In the genomic region with DNA sequence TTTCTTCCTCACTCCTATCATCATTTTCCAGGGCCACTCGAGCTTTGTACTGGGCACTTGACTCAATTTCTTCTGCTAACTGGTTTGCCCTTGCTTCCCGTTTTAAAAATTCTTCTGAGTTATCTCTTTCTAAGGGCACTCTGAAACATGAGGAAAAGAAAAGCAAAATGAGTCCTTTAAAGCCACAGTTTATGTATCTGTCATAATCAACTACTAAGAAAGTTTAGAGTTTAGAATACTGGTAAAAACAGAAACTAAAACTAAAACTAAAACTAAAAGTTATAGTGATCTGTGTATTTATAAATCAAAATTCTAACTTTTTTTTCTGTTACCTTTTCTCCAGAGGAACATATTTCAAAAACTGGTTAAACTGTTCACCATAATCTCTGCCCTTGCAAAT, we compare ENCODE assay signal across 14 cellular contexts.
DNase-seq lines count a peak whose midpoint lies in the region; ATAC-seq and FAIRE-seq lines count a peak whose summit lies in the region.
"Had no signal": no experiment of that assay in that cellular context is flagged by ENCODE, and none has a peak within 500 bp of the region (broad histone marks: within the 10 kb centered on the region; RNA-seq: fewer than 3 reads in every experiment).

No MANE protein-coding gene starts in this region.

- no peak overlapping the region for H3K4me3 Mint-ChIP-seq in activated CD8-positive, alpha-beta memory T cell treated with anti-CD3 and anti-CD28 coated beads, Interleukin-2, amount 10 ng/mL, durations not matched to agents 7 days and 5 days
- H3K4me3 Mint-ChIP-seq in T-helper 2 cell treated with Interferon-gamma antibody and Interleukin-4, amounts not matched to agents 5 μg/mL and 100 μg/mL, for 36 hours, result no peak overlapping the region
- H3K4me3 Mint-ChIP-seq: CD4-positive, alpha-beta memory T cell; GM23338 had no signal

- H3K9me3 Mint-ChIP-seq in activated CD8-positive, alpha-beta memory T cell treated with anti-CD3 and anti-CD28 coated beads, Interleukin-2, amount 10 ng/mL, durations not matched to agents 7 days and 5 days (ENCODE audit: low read depth), result no peaks in the 10 kb centered on the region
- H3K9me3 Mint-ChIP-seq in T-helper 2 cell treated with Interferon-gamma antibody and Interleukin-4, amounts not matched to agents 5 μg/mL and 100 μg/mL, for 36 hours, result no peaks in the 10 kb centered on the region
- H3K9me3 Mint-ChIP-seq: CD4-positive, alpha-beta memory T cell; GM23338 had no signal

- no peaks in the 10 kb centered on the region for H3K27me3 Mint-ChIP-seq in activated CD8-positive, alpha-beta memory T cell treated with anti-CD3 and anti-CD28 coated beads, Interleukin-2, amount 10 ng/mL, durations not matched to agents 7 days and 5 days
- H3K27me3 Mint-ChIP-seq in T-helper 2 cell treated with Interferon-gamma antibody and Interleukin-4, amounts not matched to agents 5 μg/mL and 100 μg/mL, for 36 hours (ENCODE audit: low read depth), result no peaks in the 10 kb centered on the region
- H3K27me3 Mint-ChIP-seq: CD4-positive, alpha-beta memory T cell had no signal

- DNase-seq in activated CD8-positive, alpha-beta memory T cell treated with anti-CD3 and anti-CD28 coated beads, Interleukin-2, amount 10 ng/mL, durations not matched to agents 7 days and 5 days, result no peak
- DNase-seq in activated CD8-positive, alpha-beta memory T cell treated with anti-CD3 and anti-CD28 coated beads, Interleukin-2, amount 50 U/mL, for 48 hours, result no peak
- DNase-seq in T-helper 2 cell treated with Interferon-gamma antibody and Interleukin-4, amounts not matched to agents 5 μg/mL and 100 μg/mL, for 36 hours (ENCODE audit: low spot score), result no peak
- no peak for DNase-seq in mucosa of gallbladder (ENCODE audit: low spot score)
- DNase-seq: BE2C; CD4-positive, alpha-beta memory T cell; DMS79; H7 had no signal

- CTCF ChIA-PET in activated CD8-positive, alpha-beta memory T cell treated with anti-CD3 and anti-CD28 coated beads, Interleukin-2, amount 10 ng/mL, durations not matched to agents 7 days and 5 days (lab: Charles Lee), result interaction anchor here (1.0 to 1.5 kb wide), 3 partner anchors 68 to 123 kb away, joined by 3 to 4 read pairs (median 4); no protein-coding TSS in a partner anchor

- FAIRE-seq in A204.1 (lab: Jason Lieb, UNC) (peak; percentile 53), islet of Langerhans (lab: Jason Lieb, UNC) (peak; percentile 38)
- FAIRE-seq: A549, GM12891 had no signal

- peak; percentile 71 for ATAC-seq in activated CD8-positive, alpha-beta memory T cell treated with anti-CD3 and anti-CD28 coated beads, Interleukin-2, amount 10 ng/mL, durations not matched to agents 7 days and 5 days
- no peak for ATAC-seq in HG03025 (IDR thresholded peaks at IDR 0.05; ENCODE audit: low FRiP score, unreplicated experiment)
- ATAC-seq: A549, GM23338 had no signal

- no peak overlapping the region for H3K27ac Mint-ChIP-seq in activated CD8-positive, alpha-beta memory T cell treated with anti-CD3 and anti-CD28 coated beads, Interleukin-2, amount 10 ng/mL, durations not matched to agents 7 days and 5 days
- H3K27ac Mint-ChIP-seq in T-helper 2 cell treated with Interferon-gamma antibody and Interleukin-4, amounts not matched to agents 5 μg/mL and 100 μg/mL, for 36 hours, result peak overlapping the region; percentile 62
- H3K27ac Mint-ChIP-seq: CD4-positive, alpha-beta memory T cell; GM23338 had no signal

- peaks cover 10% of the 10 kb centered on the region for H3K36me3 Mint-ChIP-seq in activated CD8-positive, alpha-beta memory T cell treated with anti-CD3 and anti-CD28 coated beads, Interleukin-2, amount 10 ng/mL, durations not matched to agents 7 days and 5 days
- peaks cover 21% of the 10 kb centered on the region for H3K36me3 Mint-ChIP-seq in T-helper 2 cell treated with Interferon-gamma antibody and Interleukin-4, amounts not matched to agents 5 μg/mL and 100 μg/mL, for 36 hours (ENCODE audit: low read depth)

- H3K4me1 Mint-ChIP-seq in activated CD8-positive, alpha-beta memory T cell treated with anti-CD3 and anti-CD28 coated beads, Interleukin-2, amount 10 ng/mL, durations not matched to agents 7 days and 5 days, result no peaks in the 10 kb centered on the region
- peaks cover 3% of the 10 kb centered on the region for H3K4me1 Mint-ChIP-seq in T-helper 2 cell treated with Interferon-gamma antibody and Interleukin-4, amounts not matched to agents 5 μg/mL and 100 μg/mL, for 36 hours (ENCODE audit: low read depth)
- H3K4me1 Mint-ChIP-seq: CD4-positive, alpha-beta memory T cell; GM23338 had no signal
